4 cellular contexts compared by ENCODE assay signal in genomic region chr3:34189133-34189532, GRCh38.
"Had no signal": no experiment of that assay in that cellular context is flagged by ENCODE, and none has a peak within 500 bp of the region (broad histone marks: within the 10 kb centered on the region; RNA-seq: fewer than 3 reads in every experiment).

No MANE protein-coding gene starts in this region.

- DNase-seq: H9, HCEC 1CT, IMR-90 had no signal

- ATAC-seq: GM23338 had no signal
